ENCODE assay signal across 1 cellular context in genomic region chr4:121824171-121824527, GRCh38.
TF ChIP-seq lines count a peak whose summit lies in the region.

No MANE protein-coding gene starts in this region.

TF ChIP-seq in SK-N-SH, 30 proteins besides CTCF, POLR2A, EP300 and RAD21:
- TF ChIP-seq REST (IDR thresholded peaks at IDR 0.05; ENCODE audit: low read depth, low read length) = no peak
- TF ChIP-seq ELF1 (IDR thresholded peaks at IDR 0.05) = no peak
- no peak for TF ChIP-seq USF1 (IDR thresholded peaks at IDR 0.05; ENCODE audit: borderline replicate concordance, low read depth)
- no peak for TF ChIP-seq MAX (IDR thresholded peaks at IDR 0.05; ENCODE audit: low read depth)
- TF ChIP-seq JUND (IDR thresholded peaks at IDR 0.05) = no peak
- no peak for TF ChIP-seq RCOR1 (IDR thresholded peaks at IDR 0.05; ENCODE audit: low read length)
- no peak for TF ChIP-seq MXI1 (IDR thresholded peaks at IDR 0.05; ENCODE audit: low read depth, low read length)
- no peak for TF ChIP-seq GATA2 (CRISPR knock-in tag; IDR thresholded peaks at IDR 0.05)
- TF ChIP-seq NRF1 (IDR thresholded peaks at IDR 0.05; ENCODE audit: low read depth, low read length) = no peak
- no peak for TF ChIP-seq FOXM1 (IDR thresholded peaks at IDR 0.05; ENCODE audit: low read depth)
- TF ChIP-seq MEF2A (IDR thresholded peaks at IDR 0.05; ENCODE audit: borderline replicate concordance, low read depth) = no peak
- no peak for TF ChIP-seq SMC3 (IDR thresholded peaks at IDR 0.05; ENCODE audit: low read depth, low read length)
- TF ChIP-seq GABPA (IDR thresholded peaks at IDR 0.05; ENCODE audit: low read depth) = no peak
- TF ChIP-seq RXRA (IDR thresholded peaks at IDR 0.05; ENCODE audit: borderline replicate concordance, low read depth) = no peak
- TF ChIP-seq FOXJ3 (CRISPR knock-in tag; IDR thresholded peaks at IDR 0.05) = no peak
- TF ChIP-seq EZH2phosphoT487 (IDR thresholded peaks at IDR 0.05; ENCODE audit: borderline replicate concordance, low read depth) = no peak
- TF ChIP-seq RFX5 (IDR thresholded peaks at IDR 0.05; ENCODE audit: low read length) = no peak
- TF ChIP-seq TAF1 (IDR thresholded peaks at IDR 0.05; ENCODE audit: borderline replicate concordance, low read depth, low read length) = no peak
- TF ChIP-seq FOSL2 (IDR thresholded peaks at IDR 0.05; ENCODE audit: borderline replicate concordance, low read depth) = no peak
- no peak for TF ChIP-seq CHD2 (IDR thresholded peaks at IDR 0.05; ENCODE audit: low read length, partially characterized antibody)
